1 cellular context compared by ENCODE assay signal in the genomic region with DNA sequence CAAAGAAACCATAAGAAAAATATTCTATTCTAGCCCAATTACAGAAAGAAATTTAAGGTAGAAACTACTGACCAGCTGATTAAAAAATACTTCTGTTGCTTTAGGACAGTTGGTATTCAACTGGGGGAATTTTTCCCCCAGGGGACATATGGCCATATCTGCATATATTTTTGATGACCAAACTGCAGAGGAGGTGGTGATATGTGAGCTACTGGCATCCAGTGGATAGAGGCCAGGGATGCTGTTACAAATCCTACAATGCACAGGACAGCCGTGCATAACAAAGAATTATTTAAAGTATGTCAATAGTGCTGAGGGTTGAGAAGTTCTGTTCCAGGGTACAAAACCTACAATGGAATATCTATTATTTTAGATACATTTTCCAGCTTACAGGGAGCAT.
TF ChIP-seq lines count a peak whose summit lies in the region.

No MANE protein-coding gene starts in this region.

TF ChIP-seq in GM12878, 131 proteins besides CTCF, POLR2A, EP300 and RAD21 (continued from another document):
- no peak for TF ChIP-seq RAD51 (IDR thresholded peaks at IDR 0.05)
- no peak for TF ChIP-seq FOXM1 (IDR thresholded peaks at IDR 0.05; ENCODE audit: low read depth, low read length)
- TF ChIP-seq SUZ12 (IDR thresholded peaks at IDR 0.05; ENCODE audit: unreplicated experiment) = no peak
- no peak for TF ChIP-seq RB1 (IDR thresholded peaks at IDR 0.05; ENCODE audit: borderline replicate concordance)
- TF ChIP-seq TCF12 (IDR thresholded peaks at IDR 0.05; ENCODE audit: low read depth, low read length) = no peak
- no peak for TF ChIP-seq IKZF2 (IDR thresholded peaks at IDR 0.05)
- no peak for TF ChIP-seq IRF4 (IDR thresholded peaks at IDR 0.05; ENCODE audit: low read depth, low read length)
- no peak for TF ChIP-seq ZBED1 (IDR thresholded peaks at IDR 0.05; ENCODE audit: borderline replicate concordance)
- TF ChIP-seq BACH1 (IDR thresholded peaks at IDR 0.05; ENCODE audit: borderline replicate concordance) = no peak
- TF ChIP-seq HDGF (IDR thresholded peaks at IDR 0.05) = no peak
- no peak for TF ChIP-seq NBN (IDR thresholded peaks at IDR 0.05)
TF ChIP-seq in GM12878: peak in this region for 0.
